ENCODE assay signal across 25 cellular contexts in the genomic region with DNA sequence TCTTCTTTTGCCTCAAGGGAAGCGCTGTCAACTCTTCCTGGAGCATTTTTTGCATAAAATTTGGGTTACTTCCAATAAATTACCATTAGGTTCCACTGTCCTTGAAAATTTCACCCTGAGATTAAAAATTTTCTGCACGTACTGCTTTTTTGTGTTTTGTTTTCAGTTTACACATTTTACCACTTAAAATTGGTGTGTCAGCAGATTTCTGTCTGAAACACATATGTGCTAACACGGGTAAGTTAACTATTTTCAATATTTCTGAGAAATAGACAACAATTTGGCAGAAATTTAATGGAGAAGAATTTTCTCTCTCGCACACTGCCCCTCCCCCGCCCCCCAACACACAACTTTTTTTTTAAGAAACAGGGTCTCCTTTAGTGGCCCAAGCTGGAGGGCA.
A peak's percentile ranks its signal among the peaks of the same experiment; 100 is the strongest.
DNase-seq lines count a peak whose midpoint lies in the region; ATAC-seq, FAIRE-seq and TF ChIP-seq lines count a peak whose summit lies in the region.
"Had no signal": no experiment of that assay in that cellular context is flagged by ENCODE, and none has a peak within 500 bp of the region (broad histone marks: within the 10 kb centered on the region; RNA-seq: fewer than 3 reads in every experiment).

No MANE protein-coding gene starts in this region.

- H3K9me3 ChIP-seq in HepG2 (ENCODE audit: low read length) (no peaks in the 10 kb centered on the region), right lobe of liver (no peaks in the 10 kb centered on the region), right cardiac atrium (ENCODE audit: control insufficient read depth, low read length) (no peaks in the 10 kb centered on the region)
- H3K9me3 ChIP-seq: BE2C; BLaER1 treated with 17β-estradiol and CSF1 and Interleukin-3, amounts not matched to agents 10 nM and 100 nM; Caco-2 had no signal

- POLR2A ChIA-PET in HepG2 (lab: Yijun Ruan, JAX) = no interaction called here

- H3K4me2 ChIP-seq in HepG2 (ENCODE audit: low read depth, low read length) = no peak overlapping the region

- CTCF ChIA-PET in HepG2 (lab: Yijun Ruan, JAX; ENCODE audit: low intra/inter-chr PET ratio, low total read pairs) = no interaction called here

- DNase-seq in HepG2 (ENCODE audit: low spot score) (no peak), right lobe of liver (no peak), RPMI8226 (peak; percentile 22), DMS79 treated with DMSO at 0.1 percent for 48 hours (lab: John Stamatoyannopoulos, UW) (no peak), right cardiac atrium (no peak), HCEC 1CT (no peak)
- DNase-seq: ACHN; AML-193; BE2C; Caco-2; CD4-positive, alpha-beta memory T cell; DMS153; EL; GDM1; GM23248; H9; HFFc6 had no signal

- no TSS peak for BruUV-seq in HepG2 (replicated peaks; lab: Mats Ljungman, UMichigan)

- ATAC-seq in HepG2 (no peak), right lobe of liver (no peak), right cardiac atrium (no peak), HG03571 (IDR thresholded peaks at IDR 0.05; ENCODE audit: unreplicated experiment) (no peak)
- ATAC-seq: GM12878 had no signal

- no peak overlapping the region for H3K4me3 Mint-ChIP-seq in dendritic cell treated with granulocyte-macrophage colony-stimulating factor and Interleukin-4, amounts not matched to agents 40 ng/mL and 50 ng/mL, for 4 days
- H3K4me3 Mint-ChIP-seq: CD14-positive monocyte; CD4-positive, alpha-beta memory T cell; H9; HFFc6 had no signal

- H3K4me1 Mint-ChIP-seq in dendritic cell treated with granulocyte-macrophage colony-stimulating factor and Interleukin-4, amounts not matched to agents 40 ng/mL and 50 ng/mL, for 4 days (ENCODE audit: low read depth) = peaks cover 43% of the 10 kb centered on the region
- H3K4me1 Mint-ChIP-seq: CD4-positive, alpha-beta memory T cell had no signal

- no peaks in the 10 kb centered on the region for H3K79me2 ChIP-seq in HepG2 (ENCODE audit: insufficient read depth, low read length)

- intact Hi-C loops in HepG2 (cut with micrococcal nuclease; ENCODE audit: unreplicated experiment) = no loop called here
- intact Hi-C loops in right lobe of liver (cut with DNase I) = no loop called here
- intact Hi-C loops in dendritic cell treated with granulocyte-macrophage colony-stimulating factor and Interleukin-4, amounts not matched to agents 40 ng/mL and 50 ng/mL, for 4 days (cut with micrococcal nuclease) = no loop called here
- intact Hi-C loops in right cardiac atrium (cut with DNase I) = no loop called here

- no peaks in the 10 kb centered on the region for H4K20me1 ChIP-seq in HepG2 (ENCODE audit: insufficient read depth, low read length)
- H4K20me1 ChIP-seq: BLaER1 treated with 17β-estradiol and CSF1 and Interleukin-3, amounts not matched to agents 10 nM and 100 nM had no signal

- in situ Hi-C loops in HepG2 (cut with HindIII; ENCODE audit: extremely low pct_ligation_motif_present, low pct_unique_long_range_greater_than_20kb) = no loop called here

- H3K9ac ChIP-seq in HepG2 (ENCODE audit: insufficient read depth, low read depth, low read length) = no peak overlapping the region
- H3K9ac ChIP-seq: BLaER1 treated with 17β-estradiol and CSF1 and Interleukin-3, amounts not matched to agents 10 nM and 100 nM; GM23248 had no signal

- H3K27ac ChIP-seq in HepG2 (ENCODE audit: extremely low read length, insufficient read depth, low read length) (no peak overlapping the region), right lobe of liver (no peak overlapping the region), right cardiac atrium (ENCODE audit: low read length) (no peak overlapping the region)
- H3K27ac ChIP-seq: 22Rv1, GM23248 had no signal

- no peak for FAIRE-seq in HepG2 (lab: Jason Lieb, UNC)
- FAIRE-seq: A204.1, GM12878, GM19239 had no signal

- H3K36me3 ChIP-seq in HepG2 (replicated peaks in 1 of 2; ENCODE audit: control insufficient read depth in 1 of 2, insufficient read depth in 2 of 2, low read length in 2 of 2) (no peaks in the 10 kb centered on the region), right lobe of liver (no peaks in the 10 kb centered on the region)
- H3K36me3 ChIP-seq: BE2C; BLaER1 treated with 17β-estradiol and CSF1 and Interleukin-3, amounts not matched to agents 10 nM and 100 nM had no signal

- H3K9me3 Mint-ChIP-seq in dendritic cell treated with granulocyte-macrophage colony-stimulating factor and Interleukin-4, amounts not matched to agents 40 ng/mL and 50 ng/mL, for 4 days = peaks cover under 1% of the 10 kb centered on the region
- H3K9me3 Mint-ChIP-seq: CD4-positive, alpha-beta memory T cell; HFFc6 had no signal

- H3K4me3 ChIP-seq in HepG2 (replicated peaks in 1 of 3; ENCODE audit: insufficient read depth in 1 of 3, low read depth in 2 of 3, low read length in 3 of 3) (no peak overlapping the region), right lobe of liver (no peak overlapping the region), right cardiac atrium (ENCODE audit: low read length) (no peak overlapping the region)
- H3K4me3 ChIP-seq: BLaER1 treated with 17β-estradiol and CSF1 and Interleukin-3, amounts not matched to agents 10 nM and 100 nM; GM12878; GM23248 had no signal

- H3K4me1 ChIP-seq in HepG2 (ENCODE audit: insufficient read depth, low read length) (no peaks in the 10 kb centered on the region; the same call in 1 of the 2 replicates), right lobe of liver (no peaks in the 10 kb centered on the region), right cardiac atrium (ENCODE audit: control insufficient read depth, insufficient read depth, low read length) (no peaks in the 10 kb centered on the region)
- H3K4me1 ChIP-seq: BE2C, Caco-2 had no signal

- no peak for TF ChIP-seq RAD21 in HepG2 (CRISPR knock-in tag; IDR thresholded peaks at IDR 0.05)

- 73% methylated on average over 5 of the region's 5 CpGs for WGBS in HepG2 (ENCODE audit: low lambda C conversion rate)
- 68% methylated on average over 4 of the region's 5 CpGs for WGBS in right lobe of liver (ENCODE audit: insufficient coverage, low coverage, low lambda C conversion rate, missing lambda C conversion rate)
- 68% methylated on average over 5 of the region's 5 CpGs for WGBS in right cardiac atrium

- TF ChIP-seq CTCF in HepG2 (CRISPR knock-in tag; IDR thresholded peaks at IDR 0.05) (no peak), right lobe of liver (IDR thresholded peaks at IDR 0.05) (no peak)

- no peak for TF ChIP-seq POLR2A in HepG2 (IDR thresholded peaks at IDR 0.05; ENCODE audit: insufficient read depth in 1 of 2, low read depth in 2 of 2, low read length in 2 of 2)
- TF ChIP-seq POLR2A in right lobe of liver (IDR thresholded peaks at IDR 0.05) = no peak

- H3K27me3 ChIP-seq in HepG2 (ENCODE audit: control insufficient read depth in 1 of 2, insufficient read depth in 2 of 2, low read length in 2 of 2) = no peaks in the 10 kb centered on the region
- H3K27me3 ChIP-seq in right lobe of liver = no peaks in the 10 kb centered on the region
- H3K27me3 ChIP-seq in right cardiac atrium (ENCODE audit: control insufficient read depth, insufficient read depth) = no peaks in the 10 kb centered on the region
- H3K27me3 ChIP-seq: BE2C; BLaER1 treated with 17β-estradiol and CSF1 and Interleukin-3, amounts not matched to agents 10 nM and 100 nM had no signal

- no peak overlapping the region for H2AFZ ChIP-seq in HepG2 (ENCODE audit: low read length)
- H2AFZ ChIP-seq: GM23248 had no signal

- no peaks in the 10 kb centered on the region for H3K36me3 Mint-ChIP-seq in dendritic cell treated with granulocyte-macrophage colony-stimulating factor and Interleukin-4, amounts not matched to agents 40 ng/mL and 50 ng/mL, for 4 days (ENCODE audit: low read depth)
- H3K36me3 Mint-ChIP-seq: CD14-positive monocyte; CD4-positive, alpha-beta memory T cell had no signal

- no peaks in the 10 kb centered on the region for H3K27me3 Mint-ChIP-seq in dendritic cell treated with granulocyte-macrophage colony-stimulating factor and Interleukin-4, amounts not matched to agents 40 ng/mL and 50 ng/mL, for 4 days

- peak overlapping the region; percentile 38 for H3K27ac Mint-ChIP-seq in dendritic cell treated with granulocyte-macrophage colony-stimulating factor and Interleukin-4, amounts not matched to agents 40 ng/mL and 50 ng/mL, for 4 days
- H3K27ac Mint-ChIP-seq: CD14-positive monocyte; CD4-positive, alpha-beta memory T cell; HFFc6 had no signal

- TF ChIP-seq EP300 in HepG2 (IDR thresholded peaks at IDR 0.05; ENCODE audit: low read depth in 2 of 2, low read length in 2 of 2) (no peak), HepG2 (CRISPR knock-in tag; IDR thresholded peaks at IDR 0.05; ENCODE audit: borderline replicate concordance) (no peak)

TF ChIP-seq in HepG2, 621 proteins besides CTCF, POLR2A, EP300 and RAD21 (continues in another document):
- TF ChIP-seq ZNF496 (CRISPR knock-in tag; IDR thresholded peaks at IDR 0.05; ENCODE audit: insufficient replicate concordance) = no peak
- TF ChIP-seq MAFF (IDR thresholded peaks at IDR 0.05; ENCODE audit: low read depth, low read length) = peak; percentile 98
- TF ChIP-seq NR3C1 (CRISPR knock-in tag; IDR thresholded peaks at IDR 0.05) = no peak
- TF ChIP-seq, protein P1, sequence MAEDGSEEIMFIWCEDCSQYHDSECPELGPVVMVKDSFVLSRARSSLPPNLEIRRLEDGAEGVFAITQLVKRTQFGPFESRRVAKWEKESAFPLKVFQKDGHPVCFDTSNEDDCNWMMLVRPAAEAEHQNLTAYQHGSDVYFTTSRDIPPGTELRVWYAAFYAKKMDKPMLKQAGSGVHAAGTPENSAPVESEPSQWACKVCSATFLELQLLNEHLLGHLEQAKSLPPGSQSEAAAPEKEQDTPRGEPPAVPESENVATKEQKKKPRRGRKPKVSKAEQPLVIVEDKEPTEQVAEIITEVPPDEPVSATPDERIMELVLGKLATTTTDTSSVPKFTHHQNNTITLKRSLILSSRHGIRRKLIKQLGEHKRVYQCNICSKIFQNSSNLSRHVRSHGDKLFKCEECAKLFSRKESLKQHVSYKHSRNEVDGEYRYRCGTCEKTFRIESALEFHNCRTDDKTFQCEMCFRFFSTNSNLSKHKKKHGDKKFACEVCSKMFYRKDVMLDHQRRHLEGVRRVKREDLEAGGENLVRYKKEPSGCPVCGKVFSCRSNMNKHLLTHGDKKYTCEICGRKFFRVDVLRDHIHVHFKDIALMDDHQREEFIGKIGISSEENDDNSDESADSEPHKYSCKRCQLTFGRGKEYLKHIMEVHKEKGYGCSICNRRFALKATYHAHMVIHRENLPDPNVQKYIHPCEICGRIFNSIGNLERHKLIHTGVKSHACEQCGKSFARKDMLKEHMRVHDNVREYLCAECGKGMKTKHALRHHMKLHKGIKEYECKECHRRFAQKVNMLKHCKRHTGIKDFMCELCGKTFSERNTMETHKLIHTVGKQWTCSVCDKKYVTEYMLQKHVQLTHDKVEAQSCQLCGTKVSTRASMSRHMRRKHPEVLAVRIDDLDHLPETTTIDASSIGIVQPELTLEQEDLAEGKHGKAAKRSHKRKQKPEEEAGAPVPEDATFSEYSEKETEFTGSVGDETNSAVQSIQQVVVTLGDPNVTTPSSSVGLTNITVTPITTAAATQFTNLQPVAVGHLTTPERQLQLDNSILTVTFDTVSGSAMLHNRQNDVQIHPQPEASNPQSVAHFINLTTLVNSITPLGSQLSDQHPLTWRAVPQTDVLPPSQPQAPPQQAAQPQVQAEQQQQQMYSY (CRISPR knock-in tag; IDR thresholded peaks at IDR 0.05) = no peak
- no peak for TF ChIP-seq ZNF878 (CRISPR knock-in tag; IDR thresholded peaks at IDR 0.05)
- TF ChIP-seq FOXK1 (CRISPR knock-in tag; IDR thresholded peaks at IDR 0.05; ENCODE audit: borderline replicate concordance, low read depth) = no peak
- TF ChIP-seq ZFAT (CRISPR knock-in tag; conservative IDR thresholded peaks at IDR 0.05) = no peak
